ENCODE assay signal across 9 cellular contexts in the genomic region with DNA sequence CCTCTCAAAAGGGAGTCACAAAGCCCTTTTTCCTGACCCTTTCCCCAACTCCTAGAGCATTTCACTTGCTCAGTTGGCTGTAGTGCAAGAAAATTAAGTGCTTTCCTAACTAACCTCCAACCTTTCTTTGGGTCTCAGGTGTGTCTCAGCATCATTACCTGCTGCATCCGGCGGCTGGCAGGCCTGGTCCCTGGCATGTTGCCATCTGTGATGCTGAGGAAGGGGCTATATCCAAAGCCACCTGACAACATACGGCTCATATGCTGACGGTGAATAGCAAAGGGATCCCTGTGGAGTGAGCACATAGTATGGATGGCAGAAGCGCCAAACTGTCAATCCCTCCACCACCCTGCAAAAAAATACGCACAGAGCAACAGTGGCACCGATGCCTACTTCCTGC. TPM values are rescaled to one million over a fixed set of nuclear protein-coding genes. Genes with fewer than 3 reads are reported as not detected.
DNase-seq lines count a peak whose midpoint lies in the region; ATAC-seq and TF ChIP-seq lines count a peak whose summit lies in the region.
"Had no signal": no experiment of that assay in that cellular context is flagged by ENCODE, and none has a peak within 500 bp of the region (broad histone marks: within the 10 kb centered on the region; RNA-seq: fewer than 3 reads in every experiment).

No MANE protein-coding gene starts in this region.

- TF ChIP-seq CTCF in HEK293 (tag by site-specific recombination; IDR thresholded peaks at IDR 0.05): no peak
- no peak for TF ChIP-seq CTCF in WI38 (IDR thresholded peaks at IDR 0.05; ENCODE audit: low read depth, low read length)
- TF ChIP-seq CTCF in foreskin keratinocyte (conservative IDR thresholded peaks at IDR 0.05): no peak

- H3K4me3 ChIP-seq in HEK293 (ENCODE audit: low read depth, low read length): peak overlapping the region; percentile 99
- peak overlapping the region; percentile 80 for H3K4me3 ChIP-seq in WI38 (ENCODE audit: low read depth, low read length)
- H3K4me3 ChIP-seq in skin epidermis: peak overlapping the region in 6 of 7 experiments; percentile 65 to 86 (median 74)

- H3K9me3 ChIP-seq in HEK293 (ENCODE audit: control insufficient read depth, insufficient read depth, low read depth, low read length): no peaks in the 10 kb centered on the region

- DNase-seq in foreskin keratinocyte (no peak), islet precursor cell (no peak), OCI-M1 (lab: John Stamatoyannopoulos, UW) (no peak)

- H3K36me3 ChIP-seq in HEK293 (ENCODE audit: control insufficient read depth in 2 of 2, insufficient read depth in 1 of 2, low read length in 2 of 2): peaks cover 35 to 54% of the 10 kb centered on the region in 2 experiments

- CTCF ChIA-PET in HEK293 (lab: Yijun Ruan, JAX): interaction anchor here (0.5 to 5.6 kb wide), 18 partner anchors 8 to 121 kb away, joined by 3 to 140 read pairs (median 14); a partner anchor contains a TSS

- H3K4me1 ChIP-seq in HEK293 (ENCODE audit: control insufficient read depth, insufficient read depth, low read length) (no peaks in the 10 kb centered on the region), foreskin keratinocyte (no peaks in the 10 kb centered on the region)

- POLR2A ChIA-PET in HEK293 (lab: Yijun Ruan, JAX): interaction anchor here (1.0 to 4.2 kb wide), 14 partner anchors 9 to 116 kb away, joined by 3 to 79 read pairs (median 13); a partner anchor contains a TSS

- peak overlapping the region; percentile 93; the same call in 1 of the 2 replicates for H3K27ac ChIP-seq in HEK293 (ENCODE audit: extremely low read depth, low read depth, low read length)
- peak overlapping the region; percentile 96 for H3K27ac ChIP-seq in foreskin keratinocyte
- H3K27ac ChIP-seq in skin epidermis: peak overlapping the region in 13 of 21 experiments; percentile 87 to 100 (median 97)

- no peaks in the 10 kb centered on the region for H3K27me3 ChIP-seq in foreskin keratinocyte

- ATAC-seq in foreskin keratinocyte (no peak), GM21576 (IDR thresholded peaks at IDR 0.05; ENCODE audit: unreplicated experiment) (no peak), GM19397 (IDR thresholded peaks at IDR 0.05; ENCODE audit: unreplicated experiment) (no peak)

TF ChIP-seq in HEK293, 187 proteins besides CTCF, POLR2A, EP300 and RAD21:
- TF ChIP-seq, protein P1, sequence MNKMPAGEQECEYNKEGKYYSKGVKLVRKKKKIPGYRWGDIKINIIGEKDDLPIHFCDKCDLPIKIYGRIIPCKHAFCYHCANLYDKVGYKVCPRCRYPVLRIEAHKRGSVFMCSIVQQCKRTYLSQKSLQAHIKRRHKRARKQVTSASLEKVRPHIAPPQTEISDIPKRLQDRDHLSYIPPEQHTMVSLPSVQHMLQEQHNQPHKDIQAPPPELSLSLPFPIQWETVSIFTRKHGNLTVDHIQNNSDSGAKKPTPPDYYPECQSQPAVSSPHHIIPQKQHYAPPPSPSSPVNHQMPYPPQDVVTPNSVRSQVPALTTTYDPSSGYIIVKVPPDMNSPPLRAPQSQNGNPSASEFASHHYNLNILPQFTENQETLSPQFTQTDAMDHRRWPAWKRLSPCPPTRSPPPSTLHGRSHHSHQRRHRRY (tag by site-specific recombination; IDR thresholded peaks at IDR 0.05): no peak
- TF ChIP-seq TRIM28 (IDR thresholded peaks at IDR 0.05; ENCODE audit: borderline replicate concordance, low read length) (no peak), ZNF549 (tag by site-specific recombination; IDR thresholded peaks at IDR 0.05) (no peak), ZBTB1 (tag by site-specific recombination; IDR thresholded peaks at IDR 0.05) (no peak), ZNF324 (tag by site-specific recombination; IDR thresholded peaks at IDR 0.05) (no peak), ZNF785 (tag by site-specific recombination; IDR thresholded peaks at IDR 0.05) (no peak), ZNF473 (tag by site-specific recombination; IDR thresholded peaks at IDR 0.05) (no peak), ZNF366 (tag by site-specific recombination; conservative IDR thresholded peaks at IDR 0.05) (no peak), ZBTB8A (tag by site-specific recombination; IDR thresholded peaks at IDR 0.05) (no peak), ZNF274 (IDR thresholded peaks at IDR 0.05; ENCODE audit: low read length) (no peak), ZNF274 (tag by site-specific recombination; IDR thresholded peaks at IDR 0.05; ENCODE audit: borderline replicate concordance) (no peak), MZF1 (tag by site-specific recombination; IDR thresholded peaks at IDR 0.05; ENCODE audit: borderline replicate concordance) (no peak), ZNF548 (tag by site-specific recombination; IDR thresholded peaks at IDR 0.05) (no peak)
TF ChIP-seq in HEK293: peak in this region for 0.

RNA-seq across cellular contexts. Expression of a gene that starts 1.2 kb away (rescaled TPM):
- 180 and 181 TPM in 2 replicates for total RNA-seq in foreskin keratinocyte
- polyA plus RNA-seq in foreskin keratinocyte: 285 and 297 TPM in 2 replicates

RNA-seq across cellular contexts. Expression of a gene that starts 14.4 kb away (rescaled TPM):
- total RNA-seq in foreskin keratinocyte: 119 and 129 TPM in 2 replicates
- 390 and 426 TPM in 2 replicates for polyA plus RNA-seq in foreskin keratinocyte

RNA-seq across cellular contexts. Expression of a gene that starts 20.6 kb away (rescaled TPM):
- 0.07 and 0.24 TPM in 2 replicates for total RNA-seq in foreskin keratinocyte
- 0.12 and 0.20 TPM in 2 replicates for polyA plus RNA-seq in foreskin keratinocyte
- total RNA-seq: renal cortical epithelial cell had no signal

RNA-seq across cellular contexts. Expression of a gene that starts 27.9 kb away (rescaled TPM):
- 52.0 and 52.7 TPM in 2 replicates for total RNA-seq in foreskin keratinocyte
- polyA plus RNA-seq in foreskin keratinocyte: 53.6 and 60.4 TPM in 2 replicates

RNA-seq across cellular contexts. Expression of a gene that starts 37.6 kb away (rescaled TPM):
- total RNA-seq in foreskin keratinocyte: not detected in 2 replicates
- polyA plus RNA-seq in foreskin keratinocyte: 0.02 TPM in 1 of 2 replicates, not detected in the other
